In the genomic region with DNA sequence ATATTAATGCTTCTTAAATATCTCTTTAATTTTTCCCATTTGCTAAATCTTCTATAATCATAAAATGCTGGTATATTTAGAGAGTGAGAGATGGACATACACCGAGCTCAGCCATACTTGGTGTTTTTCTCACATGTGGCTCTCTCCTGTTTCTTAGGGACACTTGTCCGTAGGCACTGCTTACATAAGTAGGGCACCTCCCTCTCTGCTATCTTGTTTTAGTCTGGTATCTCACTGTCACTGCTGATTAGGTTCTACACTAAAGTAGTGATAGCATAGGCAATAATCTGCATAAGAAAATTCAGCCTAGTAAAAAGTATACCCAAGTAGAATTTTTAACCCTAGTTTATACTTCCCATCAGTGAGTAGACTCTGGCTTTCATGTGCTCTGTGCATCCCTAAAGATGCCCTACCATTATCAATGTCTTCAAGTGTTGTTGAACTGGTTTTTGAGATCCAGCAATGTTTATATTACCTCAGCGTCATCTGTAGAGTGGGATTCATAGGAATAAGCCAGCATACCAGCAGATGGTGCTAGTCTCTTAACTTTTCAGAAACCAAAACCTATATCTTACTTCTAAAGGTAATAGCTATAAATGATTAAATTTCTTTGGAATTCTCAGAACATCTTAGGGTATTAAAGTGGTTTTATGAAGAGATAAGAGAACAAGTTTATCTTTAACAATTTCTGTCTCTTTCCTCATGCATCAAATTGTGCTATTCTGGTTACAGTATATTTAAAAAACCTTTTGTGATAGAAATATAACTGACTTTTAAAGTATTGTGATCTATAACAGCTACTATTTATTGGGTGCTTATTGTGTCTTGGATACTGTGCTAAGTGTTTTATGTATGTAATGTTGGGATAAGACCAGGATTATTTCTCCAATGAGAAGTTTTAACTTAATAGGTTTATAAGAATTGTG, we compare ENCODE assay signal across 1 cellular context.
TF ChIP-seq lines count a peak whose summit lies in the region.

No MANE protein-coding gene starts in this region.

TF ChIP-seq in GM12878, 131 proteins besides CTCF, POLR2A, EP300 and RAD21 (continued from another document):
- TF ChIP-seq SPI1 (IDR thresholded peaks at IDR 0.05; ENCODE audit: borderline replicate concordance, insufficient read depth, low read depth, low read length), result no peak
- no peak for TF ChIP-seq RAD51 (IDR thresholded peaks at IDR 0.05)
